8 cellular contexts compared by ENCODE assay signal in genomic region chr9:131668439-131669233, GRCh38.
DNase-seq lines count a peak whose midpoint lies in the region; ATAC-seq, FAIRE-seq and TF ChIP-seq lines count a peak whose summit lies in the region.

No MANE protein-coding gene starts in this region.

- peak overlapping the region; percentile 47 for H3K4me3 ChIP-seq in GM06990 (replicated peaks; ENCODE audit: low read depth, low read length)
- no peak overlapping the region for H3K4me3 ChIP-seq in SJSA1
- no peak overlapping the region for H3K4me3 ChIP-seq in keratinocyte (ENCODE audit: control insufficient read depth in 2 of 3, extremely low read depth in 1 of 3, insufficient read depth in 2 of 3, low read depth in 1 of 3, low read length in 3 of 3)

- dilution Hi-C loops in keratinocyte (cut with MboI; ENCODE audit: extremely low pct_ligation_motif_present, low sequenced_read_pairs) = no loop called here

- FAIRE-seq in keratinocyte (lab: Jason Lieb, UNC) = no peak
- FAIRE-seq in HTR-8/SVneo (lab: Jason Lieb, UNC) = no peak

- peaks cover 0 to 20% of the 10 kb centered on the region in 2 donors for H3K36me3 Mint-ChIP-seq in activated naive CD4-positive, alpha-beta T cell treated with anti-CD3 and anti-CD28 coated beads, Interleukin-2, amount 50 U/mL, for 72 hours

- H4K20me1 ChIP-seq in keratinocyte (ENCODE audit: control insufficient read depth, extremely low read depth, insufficient read depth, low read length) = peaks cover 6% of the 10 kb centered on the region

- H3K9ac ChIP-seq in keratinocyte (ENCODE audit: control insufficient read depth, extremely low read depth, insufficient read depth, low read length) = peak overlapping the region; percentile 3

- DNase-seq in GM06990 (ENCODE audit: extremely low read depth, insufficient read length) (peak; percentile 76), SJSA1 (ENCODE audit: low read depth in 1 of 2, low spot score in 2 of 2) (peak; percentile 69 to 82), keratinocyte (ENCODE audit: low read depth, low spot score) (no peak), HTR-8/SVneo (ENCODE audit: insufficient read length, low spot score) (no peak)
- peak; percentile 69 to 85 for DNase-seq in activated naive CD4-positive, alpha-beta T cell treated with anti-CD3 and anti-CD28 coated beads, Interleukin-2, amount 50 U/mL, for 72 hours (ENCODE audit: low spot score in 2 of 2)
- peak; percentile 63 for DNase-seq in stimulated activated CD4-positive, alpha-beta T cell treated with anti-CD3 and anti-CD28 coated beads, Interleukin-4, amount 100 ng/mL, for 1 hour

- H3K27me3 ChIP-seq in GM06990 (replicated peaks; ENCODE audit: control insufficient read depth, insufficient read depth, low read length) (no peaks in the 10 kb centered on the region), SJSA1 (replicated peaks) (no peaks in the 10 kb centered on the region), keratinocyte (ENCODE audit: control insufficient read depth, extremely low read depth, insufficient read depth, low read length) (no peaks in the 10 kb centered on the region)

- no peaks in the 10 kb centered on the region for H3K9me3 Mint-ChIP-seq in activated naive CD4-positive, alpha-beta T cell treated with anti-CD3 and anti-CD28 coated beads, Interleukin-2, amount 50 U/mL, for 72 hours

- peak overlapping the region; percentile 99 for H3K27ac Mint-ChIP-seq in activated naive CD4-positive, alpha-beta T cell treated with anti-CD3 and anti-CD28 coated beads, Interleukin-2, amount 50 U/mL, for 72 hours

- H3K9me1 ChIP-seq in keratinocyte (ENCODE audit: control insufficient read depth, extremely low read depth, insufficient read depth, low read length) = peaks cover 2% of the 10 kb centered on the region

- H3K79me2 ChIP-seq in keratinocyte (ENCODE audit: control insufficient read depth, insufficient read depth, low read length) = peaks cover 22% of the 10 kb centered on the region

- H3K27ac ChIP-seq in SJSA1 (no peak overlapping the region; the same call in 1 of the 2 replicates), keratinocyte (ENCODE audit: control insufficient read depth, insufficient read depth, low read length) (no peak overlapping the region)

- H3K4me1 ChIP-seq in SJSA1 (replicated peaks) (peaks cover 26% of the 10 kb centered on the region), keratinocyte (ENCODE audit: control insufficient read depth, extremely low read depth, insufficient read depth, low read length) (peaks cover 24% of the 10 kb centered on the region)

- H2AFZ ChIP-seq in keratinocyte (ENCODE audit: control insufficient read depth, low read length) = no peak overlapping the region

- peak overlapping the region; percentile 26 for H3K4me2 ChIP-seq in keratinocyte (ENCODE audit: control insufficient read depth, extremely low read depth, insufficient read depth, low read depth, low read length)

- H3K36me3 ChIP-seq in GM06990 (ENCODE audit: control insufficient read depth, insufficient read depth, low read length) (peaks cover 2% of the 10 kb centered on the region; the same call in 1 of the 2 replicates), SJSA1 (no peaks in the 10 kb centered on the region), keratinocyte (ENCODE audit: control insufficient read depth in 2 of 2, extremely low read depth in 1 of 2, insufficient read depth in 2 of 2, low read length in 2 of 2) (no peaks in the 10 kb centered on the region)

- peak; percentile 54 for ATAC-seq in HG02938 (IDR thresholded peaks at IDR 0.05; ENCODE audit: unreplicated experiment)
- peak; percentile 80 to 82 for ATAC-seq in activated naive CD4-positive, alpha-beta T cell treated with anti-CD3 and anti-CD28 coated beads, Interleukin-2, amount 50 U/mL, for 72 hours
- ATAC-seq in HG03025 (IDR thresholded peaks at IDR 0.05; ENCODE audit: low FRiP score, unreplicated experiment) = no peak

- no peak for TF ChIP-seq CTCF in GM06990 (IDR thresholded peaks at IDR 0.05; ENCODE audit: insufficient read depth, low read length, poor library complexity, severe bottlenecking)
- no peak for TF ChIP-seq CTCF in keratinocyte (optimal IDR thresholded peaks at IDR 0.05 in 1 of 3, IDR thresholded peaks at IDR 0.05 in 1 of 3, conservative IDR thresholded peaks at IDR 0.05 in 1 of 3; ENCODE audit: extremely low read depth in 1 of 3, insufficient read depth in 2 of 3, low read length in 3 of 3)

- no peaks in the 10 kb centered on the region for H3K9me3 ChIP-seq in SJSA1 (replicated peaks)
- H3K9me3 ChIP-seq in keratinocyte (ENCODE audit: control insufficient read depth, low read depth, low read length) = no peaks in the 10 kb centered on the region

Comparison
In these comparisons a context has a peak if more than half of its experiments do, and no peak if none do; other contexts are left out.
1. DNase-seq: peak in GM06990 (single experiment), SJSA1 (2 of 2), activated naive CD4-positive, alpha-beta T cell treated with anti-CD3 and anti-CD28 coated beads, Interleukin-2, amount 50 U/mL, for 72 hours (2 of 2) and stimulated activated CD4-positive, alpha-beta T cell treated with anti-CD3 and anti-CD28 coated beads, Interleukin-4, amount 100 ng/mL, for 1 hour (single experiment); none in keratinocyte (single experiment) and HTR-8/SVneo (single experiment).